ENCODE assay signal across 27 cellular contexts in the genomic region with DNA sequence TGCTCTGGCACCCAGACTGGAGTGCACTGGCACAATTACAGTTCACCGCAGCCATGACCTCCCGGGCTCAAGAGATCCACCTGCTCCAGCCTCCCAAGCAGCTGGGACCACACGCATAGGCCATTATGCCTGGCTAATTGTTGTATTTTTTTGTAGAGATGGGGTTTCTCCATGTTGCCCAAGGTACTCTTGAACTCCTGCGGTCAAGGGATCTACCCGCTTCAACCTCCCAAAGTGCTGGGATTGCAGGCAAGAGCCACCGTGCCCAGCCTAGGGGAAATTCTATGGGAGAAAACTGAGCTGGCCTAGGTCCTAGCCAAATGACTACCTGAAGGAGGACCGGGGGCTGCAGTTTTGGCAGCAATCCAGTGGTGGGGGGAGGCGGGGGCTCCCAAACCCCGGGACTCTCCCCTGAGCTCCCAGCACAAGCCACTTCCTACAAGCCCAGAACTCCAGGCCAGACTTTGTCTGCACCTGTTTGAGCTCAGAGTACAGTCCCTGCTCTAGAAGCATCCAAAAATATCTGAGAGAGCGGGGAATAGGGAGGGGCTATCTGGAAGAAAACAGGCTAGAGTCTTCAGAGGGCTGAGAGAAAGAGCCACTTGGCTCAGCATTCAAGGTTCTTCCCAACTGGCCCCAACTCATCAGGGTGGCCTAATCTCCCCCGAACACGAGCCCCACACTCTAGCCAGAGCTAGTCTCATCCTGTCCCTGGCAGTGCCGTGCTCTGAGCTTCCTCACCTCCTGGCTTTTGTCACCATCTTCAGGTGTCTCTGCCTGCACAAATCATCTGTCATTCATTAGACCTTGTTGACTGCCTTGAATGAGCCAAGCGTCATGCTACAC. TPM values are rescaled to one million over a fixed set of nuclear protein-coding genes. Genes with fewer than 3 reads are reported as not detected.
DNase-seq lines count a peak whose midpoint lies in the region; ATAC-seq, FAIRE-seq and TF ChIP-seq lines count a peak whose summit lies in the region.
"Had no signal": no experiment of that assay in that cellular context is flagged by ENCODE, and none has a peak within 500 bp of the region (broad histone marks: within the 10 kb centered on the region; RNA-seq: fewer than 3 reads in every experiment).

No MANE protein-coding gene starts in this region.

- no peaks in the 10 kb centered on the region for H3K27me3 Mint-ChIP-seq in osteocyte (ENCODE audit: unreplicated experiment)

- H3K9me3 Mint-ChIP-seq in osteocyte (ENCODE audit: unreplicated experiment) = no peaks in the 10 kb centered on the region
- H3K9me3 Mint-ChIP-seq: activated naive CD4-positive, alpha-beta T cell treated with anti-CD3 and anti-CD28 coated beads, Interleukin-2, amount 10 ng/mL, durations not matched to agents 7 days and 5 days; activated T-cell treated with anti-CD3 and anti-CD28 coated beads, Interleukin-2, amount 50 U/mL, for 4 hours; endodermal cell had no signal

- no peaks in the 10 kb centered on the region for H3K36me3 ChIP-seq in bronchial epithelial cell (ENCODE audit: control insufficient read depth, insufficient read depth, low read length)
- no peaks in the 10 kb centered on the region for H3K36me3 ChIP-seq in tibial artery
- H3K36me3 ChIP-seq: ascending aorta, sigmoid colon had no signal

- H3K27me3 ChIP-seq in bronchial epithelial cell (ENCODE audit: control insufficient read depth, insufficient read depth, low read length) = peaks cover 2% of the 10 kb centered on the region
- no peaks in the 10 kb centered on the region for H3K27me3 ChIP-seq in right cardiac atrium (ENCODE audit: control insufficient read depth, insufficient read depth)
- no peaks in the 10 kb centered on the region for H3K27me3 ChIP-seq in tibial artery
- H3K27me3 ChIP-seq: ascending aorta, sigmoid colon had no signal

- no peaks in the 10 kb centered on the region for H3K4me1 Mint-ChIP-seq in osteocyte (ENCODE audit: unreplicated experiment)
- H3K4me1 Mint-ChIP-seq: activated naive CD4-positive, alpha-beta T cell treated with anti-CD3 and anti-CD28 coated beads, Interleukin-2, amount 10 ng/mL, durations not matched to agents 7 days and 5 days; endodermal cell; stimulated activated memory B cell treated with anti-CD40 and anti-IgM and Interleukin-4, amounts not matched to agents 10 μg/mL and 1 μg/mL and 100 μg/mL, for 72 hours had no signal

- intact Hi-C loops in Right ventricle myocardium inferior (cut with DNase I) (loop anchor here (2.0 kb wide), 1 partner anchor 14 kb away; no protein-coding TSS in a partner anchor), cardiac septum (cut with DNase I) (loop anchor here (1.0 kb wide), 1 partner anchor 20 kb away; no protein-coding TSS in a partner anchor), right cardiac atrium (cut with DNase I) (no loop called here), tibial artery (cut with DNase I; ENCODE audit: low total_unique reads) (no loop called here)

- H3K4me3 ChIP-seq in bronchial epithelial cell (ENCODE audit: low read depth, low read length) = no peak overlapping the region
- no peak overlapping the region for H3K4me3 ChIP-seq in right cardiac atrium (ENCODE audit: low read length)
- no peak overlapping the region for H3K4me3 ChIP-seq in tibial artery
- H3K4me3 ChIP-seq: ascending aorta, lung, sigmoid colon had no signal

- H3K4me1 ChIP-seq in right cardiac atrium (ENCODE audit: control insufficient read depth, insufficient read depth, low read length) (peaks cover 10% of the 10 kb centered on the region), tibial artery (peaks cover 0 to 17% (median 9%) of the 10 kb centered on the region in 4 donors)
- H3K4me1 ChIP-seq: ascending aorta, sigmoid colon had no signal

- no peaks in the 10 kb centered on the region for H3K36me3 Mint-ChIP-seq in osteocyte (ENCODE audit: unreplicated experiment)
- H3K36me3 Mint-ChIP-seq: activated naive CD4-positive, alpha-beta T cell treated with anti-CD3 and anti-CD28 coated beads, Interleukin-2, amount 10 ng/mL, durations not matched to agents 7 days and 5 days; stimulated activated memory B cell treated with anti-CD40 and anti-IgM and Interleukin-4, amounts not matched to agents 10 μg/mL and 1 μg/mL and 100 μg/mL, for 72 hours had no signal

- peak; percentile 90 for FAIRE-seq in bronchial epithelial cell (lab: Jason Lieb, UNC)

- H3K27ac Mint-ChIP-seq in osteocyte (ENCODE audit: unreplicated experiment) = no peak overlapping the region
- H3K27ac Mint-ChIP-seq: activated CD8-positive, alpha-beta T cell treated with anti-CD3 and anti-CD28 coated beads, Interleukin-2, amount 10 ng/mL, durations not matched to agents 7 days and 5 days; activated naive CD4-positive, alpha-beta T cell treated with anti-CD3 and anti-CD28 coated beads, Interleukin-2, amount 10 ng/mL, durations not matched to agents 7 days and 5 days; endodermal cell; naive B cell; stimulated activated memory B cell treated with anti-CD40 and anti-IgM and Interleukin-4, amounts not matched to agents 10 μg/mL and 1 μg/mL and 100 μg/mL, for 72 hours had no signal

- H3K9me3 ChIP-seq in right cardiac atrium (ENCODE audit: control insufficient read depth, low read length) = no peaks in the 10 kb centered on the region
- no peaks in the 10 kb centered on the region for H3K9me3 ChIP-seq in tibial artery
- H3K9me3 ChIP-seq: ascending aorta, sigmoid colon had no signal

- 59% methylated on average over 14 of the region's 14 CpGs for whole genome bisulfite sequencing in right cardiac atrium

- TF ChIP-seq CTCF in bronchial epithelial cell (IDR thresholded peaks at IDR 0.05; ENCODE audit: insufficient read depth, low read length, severe bottlenecking) = no peak
- TF ChIP-seq CTCF in tibial artery (IDR thresholded peaks at IDR 0.05) = no peak
- TF ChIP-seq CTCF in osteocyte (IDR thresholded peaks at IDR 0.05) = no peak

- no peak overlapping the region for H3K4me3 Mint-ChIP-seq in osteocyte (ENCODE audit: unreplicated experiment)
- H3K4me3 Mint-ChIP-seq: activated CD8-positive, alpha-beta T cell treated with anti-CD3 and anti-CD28 coated beads, Interleukin-2, amount 10 ng/mL, durations not matched to agents 7 days and 5 days; activated naive CD4-positive, alpha-beta T cell treated with anti-CD3 and anti-CD28 coated beads, Interleukin-2, amount 10 ng/mL, durations not matched to agents 7 days and 5 days; activated T-cell treated with anti-CD3 and anti-CD28 coated beads, Interleukin-2, amount 50 U/mL, for 4 hours; endodermal cell; naive B cell; stimulated activated memory B cell treated with anti-CD40 and anti-IgM and Interleukin-4, amounts not matched to agents 10 μg/mL and 1 μg/mL and 100 μg/mL, for 72 hours had no signal

- peak overlapping the region; percentile 99 for H3K27ac ChIP-seq in right cardiac atrium (ENCODE audit: low read length)
- peak overlapping the region; percentile 31 to 44 for H3K27ac ChIP-seq in tibial artery
- H3K27ac ChIP-seq: ascending aorta, C4-2B, sigmoid colon had no signal

- DNase-seq in Right ventricle myocardium inferior (ENCODE audit: missing footprints) (no peak), cardiac septum (ENCODE audit: low spot score) (no peak), bronchial epithelial cell (ENCODE audit: low read depth) (no peak), right cardiac atrium (peak in 2 of 3 donors; percentile 36 to 58), tibial artery (no peak), medulla oblongata (ENCODE audit: extremely low spot score) (no peak), osteocyte (ENCODE audit: extremely low spot score, unreplicated experiment) (no peak)
- DNase-seq: activated CD8-positive, alpha-beta T cell treated with anti-CD3 and anti-CD28 coated beads, Interleukin-2, amount 10 ng/mL, durations not matched to agents 7 days and 5 days; activated naive CD4-positive, alpha-beta T cell treated with anti-CD3 and anti-CD28 coated beads, Interleukin-2, amount 10 ng/mL, durations not matched to agents 7 days and 5 days; activated T-cell treated with anti-CD3 and anti-CD28 coated beads, Interleukin-2, amount 50 U/mL, for 4 hours; DMS 273 treated with DMSO at 0.1 percent for 48 hours; endodermal cell; GF-D8; head of caudate nucleus; naive B cell; NCI-H1436 treated with DMSO at 0.1 percent for 48 hours; NCI-H226; NK-92 treated with Interleukin-12 subunit alpha and Interleukin-12 subunit beta, amount 100 ng/mL, for 24 hours; sigmoid colon; T-helper 9 cell had no signal

- ATAC-seq in Right ventricle myocardium inferior (peak; percentile 59), right cardiac atrium (peak; percentile 21 to 27), HG02885 (IDR thresholded peaks at IDR 0.05; ENCODE audit: poor library complexity, unreplicated experiment) (no peak)
- ATAC-seq: activated CD4-positive, CD25-positive, alpha-beta regulatory T cell treated with anti-CD3 and anti-CD28 coated beads, Interleukin-2, amount 50 U/mL, for 24 hours; activated CD8-positive, alpha-beta T cell treated with anti-CD3 and anti-CD28 coated beads, Interleukin-2, amount 10 ng/mL, durations not matched to agents 7 days and 5 days; activated T-cell treated with anti-CD3 and anti-CD28 coated beads, Interleukin-2, amount 50 U/mL, for 4 hours; stimulated activated memory B cell treated with anti-CD40 and anti-IgM and Interleukin-4, amounts not matched to agents 10 μg/mL and 1 μg/mL and 100 μg/mL, for 72 hours had no signal

RNA-seq across cellular contexts. Expression of a gene that starts 9.1 kb away (rescaled TPM):
- total RNA-seq in Right ventricle myocardium inferior (419 TPM), cardiac septum (400 TPM), bronchial epithelial cell (not detected in 2 replicates), right cardiac atrium (100 to 1,000 TPM; 338 to 395 (median 359) TPM), osteocyte (not detected in 2 replicates)
- polyA plus RNA-seq in right cardiac atrium = 255 TPM
- total RNA-seq: activated CD8-positive, alpha-beta T cell treated with anti-CD3 and anti-CD28 coated beads, Interleukin-2, amount 10 ng/mL, durations not matched to agents 7 days and 5 days; endodermal cell; M059J had no signal

RNA-seq across cellular contexts. Expression of a gene that starts 40.1 kb away (rescaled TPM):
- total RNA-seq in Right ventricle myocardium inferior = 4.4 TPM
- total RNA-seq in cardiac septum = 1.4 TPM
- total RNA-seq in bronchial epithelial cell = 3.7 and 11.8 TPM in 2 replicates
- total RNA-seq in right cardiac atrium = 1 to 10 TPM; 2.3 to 4.2 (median 3.5) TPM
- polyA plus RNA-seq in right cardiac atrium = 2.1 TPM
- total RNA-seq in osteocyte = 8.0 and 10.8 TPM in 2 replicates

Comparison
In these comparisons a context has a peak if more than half of its experiments do, and no peak if none do; other contexts are left out.
1. DNase-seq: peak in right cardiac atrium (2 of 3); none in Right ventricle myocardium inferior (single experiment), cardiac septum (single experiment), bronchial epithelial cell (single experiment), tibial artery (0 of 2), medulla oblongata (single experiment) and osteocyte (single experiment).
2. intact Hi-C loops: an anchor here in Right ventricle myocardium inferior (2.0 kb wide) and cardiac septum (1.0 kb wide); none called in right cardiac atrium and tibial artery.
3. RNA of a gene that starts 9.1 kb away (total RNA-seq): 419 TPM in Right ventricle myocardium inferior (single experiment), 400 TPM in cardiac septum (single experiment) and 338 to 395 TPM in right cardiac atrium; not detected in bronchial epithelial cell and not detected in osteocyte; every median in the first group is over 100 times any median in the second.